30 cellular contexts compared by ENCODE assay signal in genomic region chr3:196175116-196175625, GRCh38. TPM values are rescaled to one million over a fixed set of nuclear protein-coding genes. Genes with fewer than 3 reads are reported as not detected.
"Had no signal": no experiment of that assay in that cellular context is flagged by ENCODE, and none has a peak within 500 bp of the region (broad histone marks: within the 10 kb centered on the region; RNA-seq: fewer than 3 reads in every experiment).

No MANE protein-coding gene starts in this region.

- DNase-seq: activated CD4-positive, alpha-beta memory T cell treated with anti-CD3 and anti-CD28 coated beads, Interleukin-2, amount 10 ng/mL, durations not matched to agents 7 days and 5 days; activated CD4-positive, alpha-beta T cell treated with anti-CD3 and anti-CD28 coated beads, Interleukin-2, amount 50 U/mL, for 1 hour; activated CD4-positive, CD25-positive, alpha-beta regulatory T cell treated with anti-CD3 and anti-CD28 coated beads, Interleukin-2, amount 50 U/mL, for 72 hours; activated CD8-positive, alpha-beta memory T cell treated with anti-CD3 and anti-CD28 coated beads, Interleukin-2, amount 50 U/mL, for 4 hours; activated naive CD4-positive, alpha-beta T cell treated with anti-CD3 and anti-CD28 coated beads, Interleukin-2, amount 50 U/mL, for 16 hours; activated naive CD8-positive, alpha-beta T cell treated with anti-CD3 and anti-CD28 coated beads, Interleukin-2, amount 10 ng/mL, durations not matched to agents 7 days and 5 days; adrenal gland; anterior cingulate cortex; caudate nucleus; KG1; NCI-H1092; NCI-H1417; NCI-H2029; NCI-H2107; NCI-H2171 treated with DMSO at 0.1 percent for 48 hours; NCI-H345; NCI-H510A; NCI-H526 treated with DMSO at 0.1 percent for 48 hours; NCI-H82; RPMI8226; T-helper 17 cell; T-helper 9 cell had no signal

- ATAC-seq: Right ventricle myocardium inferior, T-helper 17 cell, WTC11 had no signal

- H3K4me1 ChIP-seq: adrenal gland, breast epithelium, SJSA1 had no signal

- H3K27me3 Mint-ChIP-seq: activated CD4-positive, alpha-beta memory T cell treated with anti-CD3 and anti-CD28 coated beads, Interleukin-2, amount 10 ng/mL, durations not matched to agents 7 days and 5 days; activated naive CD8-positive, alpha-beta T cell treated with anti-CD3 and anti-CD28 coated beads, Interleukin-2, amount 10 ng/mL, durations not matched to agents 7 days and 5 days; T-helper 17 cell had no signal

- H3K27ac ChIP-seq: adrenal gland, breast epithelium, SJSA1 had no signal

- H3K27me3 ChIP-seq: adrenal gland, breast epithelium had no signal

- H3K9me3 ChIP-seq: adrenal gland, breast epithelium, SJSA1 had no signal

- H3K36me3 ChIP-seq: adrenal gland, breast epithelium, SJSA1 had no signal

- H3K9me3 Mint-ChIP-seq: activated CD4-positive, alpha-beta memory T cell treated with anti-CD3 and anti-CD28 coated beads, Interleukin-2, amount 10 ng/mL, durations not matched to agents 7 days and 5 days; WTC11 had no signal

- H3K36me3 Mint-ChIP-seq: activated naive CD8-positive, alpha-beta T cell treated with anti-CD3 and anti-CD28 coated beads, Interleukin-2, amount 10 ng/mL, durations not matched to agents 7 days and 5 days; WTC11 had no signal

- H3K4me3 Mint-ChIP-seq: activated CD4-positive, alpha-beta memory T cell treated with anti-CD3 and anti-CD28 coated beads, Interleukin-2, amount 10 ng/mL, durations not matched to agents 7 days and 5 days; activated naive CD8-positive, alpha-beta T cell treated with anti-CD3 and anti-CD28 coated beads, Interleukin-2, amount 10 ng/mL, durations not matched to agents 7 days and 5 days; T-helper 17 cell; WTC11 had no signal

- H3K4me3 ChIP-seq: adrenal gland, breast epithelium, SJSA1 had no signal

- H3K27ac Mint-ChIP-seq: activated CD4-positive, alpha-beta memory T cell treated with anti-CD3 and anti-CD28 coated beads, Interleukin-2, amount 10 ng/mL, durations not matched to agents 7 days and 5 days; T-helper 17 cell; WTC11 had no signal

RNA-seq across cellular contexts. Expression of gene ZDHHC19, which starts 36.0 kb away (rescaled TPM):
- total RNA-seq: activated naive CD8-positive, alpha-beta T cell treated with anti-CD3 and anti-CD28 coated beads, Interleukin-2, amount 10 ng/mL, durations not matched to agents 7 days and 5 days; breast epithelium; cerebellum; LHCN-M2; MCF 10A; OCI-LY7; Right ventricle myocardium inferior; SJSA1; T-helper 17 cell had no signal

RNA-seq across cellular contexts. Expression of gene SLC51A, which starts 41.2 kb away (rescaled TPM):
- total RNA-seq: activated CD4-positive, alpha-beta memory T cell treated with anti-CD3 and anti-CD28 coated beads, Interleukin-2, amount 10 ng/mL, durations not matched to agents 7 days and 5 days; activated naive CD8-positive, alpha-beta T cell treated with anti-CD3 and anti-CD28 coated beads, Interleukin-2, amount 10 ng/mL, durations not matched to agents 7 days and 5 days; breast epithelium; cerebellum; LHCN-M2; MCF 10A; OCI-LY7; SJSA1; T-helper 17 cell had no signal
